ENCODE assay signal across 18 cellular contexts in the genomic region with DNA sequence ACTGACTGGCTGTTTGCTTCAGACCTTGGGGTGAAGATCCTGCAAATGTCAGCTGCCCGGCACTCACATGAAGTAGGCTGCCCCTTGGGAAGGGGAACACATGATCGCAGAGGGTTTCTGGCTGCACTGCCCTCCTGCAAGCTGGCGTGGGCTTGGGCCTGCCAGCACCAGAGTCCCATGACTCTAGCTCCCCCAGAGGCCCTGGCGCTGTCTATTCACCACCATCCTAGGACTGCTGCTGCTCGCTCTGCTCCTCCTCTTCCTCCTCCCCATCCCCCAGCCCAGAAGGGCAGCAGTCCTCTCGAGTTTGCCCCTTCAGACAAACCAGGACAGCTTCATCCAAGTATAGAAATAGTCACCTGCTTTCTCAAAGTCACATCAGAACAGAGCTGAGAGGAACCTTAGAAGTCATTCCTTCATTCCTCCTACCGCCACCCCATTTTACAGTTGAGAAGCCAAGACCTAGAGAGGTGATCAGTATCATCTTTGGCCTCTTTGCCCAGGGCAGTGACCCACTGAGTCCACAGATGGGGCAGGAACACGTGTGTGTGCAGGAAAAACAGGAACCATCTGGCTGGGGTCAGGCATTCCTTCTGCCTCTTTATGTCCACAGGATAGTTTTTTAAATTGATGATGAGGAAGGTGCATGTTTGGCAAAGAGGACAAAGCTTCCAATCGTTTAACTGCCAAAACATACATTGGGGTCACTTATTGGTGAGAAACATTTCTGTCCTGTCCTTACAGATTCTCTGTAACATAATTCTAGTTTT.
"Had no signal": no experiment of that assay in that cellular context is flagged by ENCODE, and none has a peak within 500 bp of the region (broad histone marks: within the 10 kb centered on the region; RNA-seq: fewer than 3 reads in every experiment).

No MANE protein-coding gene starts in this region.

- DNase-seq: activated CD4-positive, alpha-beta T cell treated with anti-CD3 and anti-CD28 coated beads, Interleukin-2, amount 50 U/mL, for 48 hours; activated CD8-positive, alpha-beta memory T cell treated with anti-CD3 and anti-CD28 coated beads, Interleukin-2, amount 50 U/mL, for 48 hours; activated naive CD4-positive, alpha-beta T cell; activated T-cell treated with anti-CD3 and anti-CD28 coated beads, Interleukin-2, amount 50 U/mL, for 4 hours; adrenal gland; brain microvascular endothelial cell; caudate nucleus; kidney glomerular epithelial cell; left lung; naive thymus-derived CD8-positive, alpha-beta T cell; stimulated activated CD4-positive, alpha-beta T cell treated with anti-CD3 and anti-CD28 coated beads, Interleukin-4, amount 100 ng/mL, for 1 hour; stimulated activated naive CD4-positive, alpha-beta T cell treated with Interleukin-2 at 50 U/mL for 16 hours; substantia nigra; T-helper 1 cell; tibial artery had no signal

- ATAC-seq: activated T-cell treated with anti-CD3 and anti-CD28 coated beads, Interleukin-2, amount 50 U/mL, for 4 hours; left lung; naive thymus-derived CD8-positive, alpha-beta T cell had no signal

- H3K27ac ChIP-seq: adrenal gland, ascending aorta, brain microvascular endothelial cell, epithelial cell of prostate, left lung, neural progenitor cell had no signal
